In the genomic region with DNA sequence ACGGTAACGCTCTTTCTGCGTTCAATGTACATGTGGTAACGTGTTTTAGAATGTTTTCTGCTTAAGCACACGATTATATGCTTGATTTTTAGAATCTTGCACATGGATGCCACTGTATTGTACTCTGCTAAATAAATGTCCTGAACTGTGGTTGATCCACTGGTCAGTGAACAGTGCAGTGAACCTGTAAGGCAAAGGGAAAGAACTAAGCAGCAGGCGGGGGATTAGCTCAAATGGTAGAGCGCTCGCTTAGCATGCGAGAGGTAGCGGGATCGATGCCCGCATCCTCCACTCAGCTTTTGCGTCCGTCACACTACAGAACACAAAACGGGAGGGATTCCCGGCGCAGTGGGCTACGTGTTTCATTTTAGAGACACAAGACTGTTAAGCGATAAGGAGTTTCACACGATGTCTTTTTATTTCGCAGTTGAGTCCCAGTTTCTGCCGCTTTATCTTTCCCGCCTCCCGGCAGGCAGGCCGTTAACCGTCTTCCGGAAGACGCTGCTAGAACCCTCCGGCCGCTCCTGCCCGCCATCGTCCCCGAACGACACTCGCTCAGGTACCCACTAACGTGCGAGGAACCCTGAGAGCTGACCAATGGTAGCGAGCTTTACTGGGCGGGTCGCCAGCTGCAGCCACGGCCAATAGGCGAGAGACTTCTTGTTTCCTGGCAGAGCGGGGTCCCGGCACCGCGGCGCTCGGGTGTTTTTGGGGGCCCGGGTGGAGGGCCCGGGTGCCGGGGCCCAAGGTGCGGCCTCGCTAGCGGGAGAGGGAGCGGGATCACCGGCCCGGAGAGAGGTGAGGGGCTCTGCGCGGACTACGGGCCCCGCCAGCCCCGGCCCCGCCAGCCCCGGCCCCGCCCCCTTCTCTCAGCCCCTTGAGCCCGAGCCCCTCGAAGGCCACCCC, we compare ENCODE assay signal across 1 cellular context.
TF ChIP-seq lines count a peak whose summit lies in the region.

A gene with protein sequence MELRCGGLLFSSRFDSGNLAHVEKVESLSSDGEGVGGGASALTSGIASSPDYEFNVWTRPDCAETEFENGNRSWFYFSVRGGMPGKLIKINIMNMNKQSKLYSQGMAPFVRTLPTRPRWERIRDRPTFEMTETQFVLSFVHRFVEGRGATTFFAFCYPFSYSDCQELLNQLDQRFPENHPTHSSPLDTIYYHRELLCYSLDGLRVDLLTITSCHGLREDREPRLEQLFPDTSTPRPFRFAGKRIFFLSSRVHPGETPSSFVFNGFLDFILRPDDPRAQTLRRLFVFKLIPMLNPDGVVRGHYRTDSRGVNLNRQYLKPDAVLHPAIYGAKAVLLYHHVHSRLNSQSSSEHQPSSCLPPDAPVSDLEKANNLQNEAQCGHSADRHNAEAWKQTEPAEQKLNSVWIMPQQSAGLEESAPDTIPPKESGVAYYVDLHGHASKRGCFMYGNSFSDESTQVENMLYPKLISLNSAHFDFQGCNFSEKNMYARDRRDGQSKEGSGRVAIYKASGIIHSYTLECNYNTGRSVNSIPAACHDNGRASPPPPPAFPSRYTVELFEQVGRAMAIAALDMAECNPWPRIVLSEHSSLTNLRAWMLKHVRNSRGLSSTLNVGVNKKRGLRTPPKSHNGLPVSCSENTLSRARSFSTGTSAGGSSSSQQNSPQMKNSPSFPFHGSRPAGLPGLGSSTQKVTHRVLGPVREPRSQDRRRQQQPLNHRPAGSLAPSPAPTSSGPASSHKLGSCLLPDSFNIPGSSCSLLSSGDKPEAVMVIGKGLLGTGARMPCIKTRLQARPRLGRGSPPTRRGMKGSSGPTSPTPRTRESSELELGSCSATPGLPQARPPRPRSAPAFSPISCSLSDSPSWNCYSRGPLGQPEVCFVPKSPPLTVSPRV (plus strand): TSS at position 673 of the 906 bp plus-strand sequence. CDS start 1,291 bp downstream, outside the sequence.

TF ChIP-seq in HepG2, 621 proteins besides CTCF, POLR2A, EP300 and RAD21 (continued from another document and continues in another):
- TF ChIP-seq RBM22 (optimal IDR thresholded peaks at IDR 0.05; ENCODE audit: low read length) (no peak), REL (CRISPR knock-in tag; conservative IDR thresholded peaks at IDR 0.05) (peak; percentile 96), POGZ (CRISPR knock-in tag; IDR thresholded peaks at IDR 0.05) (no peak), HNRNPH1 (optimal IDR thresholded peaks at IDR 0.05; ENCODE audit: low read depth, low read length) (peak; percentile 63), ZMAT3 (CRISPR knock-in tag; conservative IDR thresholded peaks at IDR 0.05) (peak; percentile 78; the same call in 1 of the 2 replicates), ZFX (CRISPR knock-in tag; IDR thresholded peaks at IDR 0.05; ENCODE audit: low read depth) (no peak; the same call in 1 of the 2 replicates), KAT8 (CRISPR knock-in tag; IDR thresholded peaks at IDR 0.05) (peak; percentile 89), FIP1L1 (IDR thresholded peaks at IDR 0.05; ENCODE audit: borderline replicate concordance, insufficient read depth, low read depth, low read length) (no peak), ZNF12 (CRISPR knock-in tag; IDR thresholded peaks at IDR 0.05) (peak; percentile 37; the same call in 1 of the 2 replicates), ZNF235 (CRISPR knock-in tag; IDR thresholded peaks at IDR 0.05; ENCODE audit: borderline replicate concordance) (no peak; the same call in 1 of the 2 replicates), NKX3-1 (CRISPR knock-in tag; IDR thresholded peaks at IDR 0.05) (peak; percentile 91), NCOR1 (IDR thresholded peaks at IDR 0.05; ENCODE audit: borderline replicate concordance, low read length) (peak; percentile 88), NONO (IDR thresholded peaks at IDR 0.05) (no peak), NONO (CRISPR knock-in tag; conservative IDR thresholded peaks at IDR 0.05) (peak; percentile 88), MYC (CRISPR knock-in tag; IDR thresholded peaks at IDR 0.05; ENCODE audit: borderline replicate concordance) (peak; percentile 73; the same call in 1 of the 2 replicates), HES4 (CRISPR knock-in tag; IDR thresholded peaks at IDR 0.05; ENCODE audit: borderline replicate concordance) (peak; percentile 96), HNRNPUL1 (IDR thresholded peaks at IDR 0.05; ENCODE audit: low read depth, low read length) (no peak), ZNF772 (CRISPR knock-in tag; IDR thresholded peaks at IDR 0.05) (peak; percentile 95), ZNF282 (IDR thresholded peaks at IDR 0.05; ENCODE audit: partially characterized antibody) (no peak), ZNF3 (CRISPR knock-in tag; IDR thresholded peaks at IDR 0.05) (no peak; the same call in 1 of the 2 replicates), ZNF777 (CRISPR knock-in tag; IDR thresholded peaks at IDR 0.05) (peak; percentile 36; the same call in 1 of the 2 replicates), HOXD1 (CRISPR knock-in tag; IDR thresholded peaks at IDR 0.05) (peak; percentile 88; the same call in 1 of the 2 replicates), FOXJ3 (CRISPR knock-in tag; IDR thresholded peaks at IDR 0.05; ENCODE audit: borderline replicate concordance) (peak; percentile 80)
- TF ChIP-seq, protein P1, sequence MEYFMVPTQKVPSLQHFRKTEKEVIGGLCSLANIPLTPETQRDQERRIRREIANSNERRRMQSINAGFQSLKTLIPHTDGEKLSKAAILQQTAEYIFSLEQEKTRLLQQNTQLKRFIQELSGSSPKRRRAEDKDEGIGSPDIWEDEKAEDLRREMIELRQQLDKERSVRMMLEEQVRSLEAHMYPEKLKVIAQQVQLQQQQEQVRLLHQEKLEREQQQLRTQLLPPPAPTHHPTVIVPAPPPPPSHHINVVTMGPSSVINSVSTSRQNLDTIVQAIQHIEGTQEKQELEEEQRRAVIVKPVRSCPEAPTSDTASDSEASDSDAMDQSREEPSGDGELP (IDR thresholded peaks at IDR 0.05; ENCODE audit: borderline replicate concordance, low read depth) = peak; percentile 45; the same call in 1 of the 2 replicates
- TF ChIP-seq, protein P2, sequence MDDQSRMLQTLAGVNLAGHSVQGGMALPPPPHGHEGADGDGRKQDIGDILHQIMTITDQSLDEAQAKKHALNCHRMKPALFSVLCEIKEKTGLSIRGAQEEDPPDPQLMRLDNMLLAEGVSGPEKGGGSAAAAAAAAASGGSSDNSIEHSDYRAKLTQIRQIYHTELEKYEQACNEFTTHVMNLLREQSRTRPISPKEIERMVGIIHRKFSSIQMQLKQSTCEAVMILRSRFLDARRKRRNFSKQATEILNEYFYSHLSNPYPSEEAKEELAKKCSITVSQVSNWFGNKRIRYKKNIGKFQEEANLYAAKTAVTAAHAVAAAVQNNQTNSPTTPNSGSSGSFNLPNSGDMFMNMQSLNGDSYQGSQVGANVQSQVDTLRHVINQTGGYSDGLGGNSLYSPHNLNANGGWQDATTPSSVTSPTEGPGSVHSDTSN (CRISPR knock-in tag; IDR thresholded peaks at IDR 0.05; ENCODE audit: borderline replicate concordance) = peak; percentile 92
- TF ChIP-seq, protein P3, sequence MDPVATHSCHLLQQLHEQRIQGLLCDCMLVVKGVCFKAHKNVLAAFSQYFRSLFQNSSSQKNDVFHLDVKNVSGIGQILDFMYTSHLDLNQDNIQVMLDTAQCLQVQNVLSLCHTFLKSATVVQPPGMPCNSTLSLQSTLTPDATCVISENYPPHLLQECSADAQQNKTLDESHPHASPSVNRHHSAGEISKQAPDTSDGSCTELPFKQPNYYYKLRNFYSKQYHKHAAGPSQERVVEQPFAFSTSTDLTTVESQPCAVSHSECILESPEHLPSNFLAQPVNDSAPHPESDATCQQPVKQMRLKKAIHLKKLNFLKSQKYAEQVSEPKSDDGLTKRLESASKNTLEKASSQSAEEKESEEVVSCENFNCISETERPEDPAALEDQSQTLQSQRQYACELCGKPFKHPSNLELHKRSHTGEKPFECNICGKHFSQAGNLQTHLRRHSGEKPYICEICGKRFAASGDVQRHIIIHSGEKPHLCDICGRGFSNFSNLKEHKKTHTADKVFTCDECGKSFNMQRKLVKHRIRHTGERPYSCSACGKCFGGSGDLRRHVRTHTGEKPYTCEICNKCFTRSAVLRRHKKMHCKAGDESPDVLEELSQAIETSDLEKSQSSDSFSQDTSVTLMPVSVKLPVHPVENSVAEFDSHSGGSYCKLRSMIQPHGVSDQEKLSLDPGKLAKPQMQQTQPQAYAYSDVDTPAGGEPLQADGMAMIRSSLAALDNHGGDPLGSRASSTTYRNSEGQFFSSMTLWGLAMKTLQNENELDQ (CRISPR knock-in tag; IDR thresholded peaks at IDR 0.05; ENCODE audit: borderline replicate concordance) = peak; percentile 67; the same call in 1 of the 2 replicates
- TF ChIP-seq, protein P4, sequence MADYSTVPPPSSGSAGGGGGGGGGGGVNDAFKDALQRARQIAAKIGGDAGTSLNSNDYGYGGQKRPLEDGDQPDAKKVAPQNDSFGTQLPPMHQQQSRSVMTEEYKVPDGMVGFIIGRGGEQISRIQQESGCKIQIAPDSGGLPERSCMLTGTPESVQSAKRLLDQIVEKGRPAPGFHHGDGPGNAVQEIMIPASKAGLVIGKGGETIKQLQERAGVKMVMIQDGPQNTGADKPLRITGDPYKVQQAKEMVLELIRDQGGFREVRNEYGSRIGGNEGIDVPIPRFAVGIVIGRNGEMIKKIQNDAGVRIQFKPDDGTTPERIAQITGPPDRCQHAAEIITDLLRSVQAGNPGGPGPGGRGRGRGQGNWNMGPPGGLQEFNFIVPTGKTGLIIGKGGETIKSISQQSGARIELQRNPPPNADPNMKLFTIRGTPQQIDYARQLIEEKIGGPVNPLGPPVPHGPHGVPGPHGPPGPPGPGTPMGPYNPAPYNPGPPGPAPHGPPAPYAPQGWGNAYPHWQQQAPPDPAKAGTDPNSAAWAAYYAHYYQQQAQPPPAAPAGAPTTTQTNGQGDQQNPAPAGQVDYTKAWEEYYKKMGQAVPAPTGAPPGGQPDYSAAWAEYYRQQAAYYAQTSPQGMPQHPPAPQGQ (CRISPR knock-in tag; IDR thresholded peaks at IDR 0.05; ENCODE audit: borderline replicate concordance) = peak; percentile 98; the same call in 1 of the 2 replicates
- TF ChIP-seq, protein P5, sequence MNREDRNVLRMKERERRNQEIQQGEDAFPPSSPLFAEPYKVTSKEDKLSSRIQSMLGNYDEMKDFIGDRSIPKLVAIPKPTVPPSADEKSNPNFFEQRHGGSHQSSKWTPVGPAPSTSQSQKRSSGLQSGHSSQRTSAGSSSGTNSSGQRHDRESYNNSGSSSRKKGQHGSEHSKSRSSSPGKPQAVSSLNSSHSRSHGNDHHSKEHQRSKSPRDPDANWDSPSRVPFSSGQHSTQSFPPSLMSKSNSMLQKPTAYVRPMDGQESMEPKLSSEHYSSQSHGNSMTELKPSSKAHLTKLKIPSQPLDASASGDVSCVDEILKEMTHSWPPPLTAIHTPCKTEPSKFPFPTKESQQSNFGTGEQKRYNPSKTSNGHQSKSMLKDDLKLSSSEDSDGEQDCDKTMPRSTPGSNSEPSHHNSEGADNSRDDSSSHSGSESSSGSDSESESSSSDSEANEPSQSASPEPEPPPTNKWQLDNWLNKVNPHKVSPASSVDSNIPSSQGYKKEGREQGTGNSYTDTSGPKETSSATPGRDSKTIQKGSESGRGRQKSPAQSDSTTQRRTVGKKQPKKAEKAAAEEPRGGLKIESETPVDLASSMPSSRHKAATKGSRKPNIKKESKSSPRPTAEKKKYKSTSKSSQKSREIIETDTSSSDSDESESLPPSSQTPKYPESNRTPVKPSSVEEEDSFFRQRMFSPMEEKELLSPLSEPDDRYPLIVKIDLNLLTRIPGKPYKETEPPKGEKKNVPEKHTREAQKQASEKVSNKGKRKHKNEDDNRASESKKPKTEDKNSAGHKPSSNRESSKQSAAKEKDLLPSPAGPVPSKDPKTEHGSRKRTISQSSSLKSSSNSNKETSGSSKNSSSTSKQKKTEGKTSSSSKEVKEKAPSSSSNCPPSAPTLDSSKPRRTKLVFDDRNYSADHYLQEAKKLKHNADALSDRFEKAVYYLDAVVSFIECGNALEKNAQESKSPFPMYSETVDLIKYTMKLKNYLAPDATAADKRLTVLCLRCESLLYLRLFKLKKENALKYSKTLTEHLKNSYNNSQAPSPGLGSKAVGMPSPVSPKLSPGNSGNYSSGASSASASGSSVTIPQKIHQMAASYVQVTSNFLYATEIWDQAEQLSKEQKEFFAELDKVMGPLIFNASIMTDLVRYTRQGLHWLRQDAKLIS (CRISPR knock-in tag; IDR thresholded peaks at IDR 0.05) = peak; percentile 70; the same call in 1 of the 2 replicates
- TF ChIP-seq, protein P6, sequence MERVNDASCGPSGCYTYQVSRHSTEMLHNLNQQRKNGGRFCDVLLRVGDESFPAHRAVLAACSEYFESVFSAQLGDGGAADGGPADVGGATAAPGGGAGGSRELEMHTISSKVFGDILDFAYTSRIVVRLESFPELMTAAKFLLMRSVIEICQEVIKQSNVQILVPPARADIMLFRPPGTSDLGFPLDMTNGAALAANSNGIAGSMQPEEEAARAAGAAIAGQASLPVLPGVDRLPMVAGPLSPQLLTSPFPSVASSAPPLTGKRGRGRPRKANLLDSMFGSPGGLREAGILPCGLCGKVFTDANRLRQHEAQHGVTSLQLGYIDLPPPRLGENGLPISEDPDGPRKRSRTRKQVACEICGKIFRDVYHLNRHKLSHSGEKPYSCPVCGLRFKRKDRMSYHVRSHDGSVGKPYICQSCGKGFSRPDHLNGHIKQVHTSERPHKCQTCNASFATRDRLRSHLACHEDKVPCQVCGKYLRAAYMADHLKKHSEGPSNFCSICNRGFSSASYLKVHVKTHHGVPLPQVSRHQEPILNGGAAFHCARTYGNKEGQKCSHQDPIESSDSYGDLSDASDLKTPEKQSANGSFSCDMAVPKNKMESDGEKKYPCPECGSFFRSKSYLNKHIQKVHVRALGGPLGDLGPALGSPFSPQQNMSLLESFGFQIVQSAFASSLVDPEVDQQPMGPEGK (CRISPR knock-in tag; IDR thresholded peaks at IDR 0.05) = 0 out of 2 replicates have a peak, but pooled peaks have one; percentile 4
- TF ChIP-seq, protein P7, sequence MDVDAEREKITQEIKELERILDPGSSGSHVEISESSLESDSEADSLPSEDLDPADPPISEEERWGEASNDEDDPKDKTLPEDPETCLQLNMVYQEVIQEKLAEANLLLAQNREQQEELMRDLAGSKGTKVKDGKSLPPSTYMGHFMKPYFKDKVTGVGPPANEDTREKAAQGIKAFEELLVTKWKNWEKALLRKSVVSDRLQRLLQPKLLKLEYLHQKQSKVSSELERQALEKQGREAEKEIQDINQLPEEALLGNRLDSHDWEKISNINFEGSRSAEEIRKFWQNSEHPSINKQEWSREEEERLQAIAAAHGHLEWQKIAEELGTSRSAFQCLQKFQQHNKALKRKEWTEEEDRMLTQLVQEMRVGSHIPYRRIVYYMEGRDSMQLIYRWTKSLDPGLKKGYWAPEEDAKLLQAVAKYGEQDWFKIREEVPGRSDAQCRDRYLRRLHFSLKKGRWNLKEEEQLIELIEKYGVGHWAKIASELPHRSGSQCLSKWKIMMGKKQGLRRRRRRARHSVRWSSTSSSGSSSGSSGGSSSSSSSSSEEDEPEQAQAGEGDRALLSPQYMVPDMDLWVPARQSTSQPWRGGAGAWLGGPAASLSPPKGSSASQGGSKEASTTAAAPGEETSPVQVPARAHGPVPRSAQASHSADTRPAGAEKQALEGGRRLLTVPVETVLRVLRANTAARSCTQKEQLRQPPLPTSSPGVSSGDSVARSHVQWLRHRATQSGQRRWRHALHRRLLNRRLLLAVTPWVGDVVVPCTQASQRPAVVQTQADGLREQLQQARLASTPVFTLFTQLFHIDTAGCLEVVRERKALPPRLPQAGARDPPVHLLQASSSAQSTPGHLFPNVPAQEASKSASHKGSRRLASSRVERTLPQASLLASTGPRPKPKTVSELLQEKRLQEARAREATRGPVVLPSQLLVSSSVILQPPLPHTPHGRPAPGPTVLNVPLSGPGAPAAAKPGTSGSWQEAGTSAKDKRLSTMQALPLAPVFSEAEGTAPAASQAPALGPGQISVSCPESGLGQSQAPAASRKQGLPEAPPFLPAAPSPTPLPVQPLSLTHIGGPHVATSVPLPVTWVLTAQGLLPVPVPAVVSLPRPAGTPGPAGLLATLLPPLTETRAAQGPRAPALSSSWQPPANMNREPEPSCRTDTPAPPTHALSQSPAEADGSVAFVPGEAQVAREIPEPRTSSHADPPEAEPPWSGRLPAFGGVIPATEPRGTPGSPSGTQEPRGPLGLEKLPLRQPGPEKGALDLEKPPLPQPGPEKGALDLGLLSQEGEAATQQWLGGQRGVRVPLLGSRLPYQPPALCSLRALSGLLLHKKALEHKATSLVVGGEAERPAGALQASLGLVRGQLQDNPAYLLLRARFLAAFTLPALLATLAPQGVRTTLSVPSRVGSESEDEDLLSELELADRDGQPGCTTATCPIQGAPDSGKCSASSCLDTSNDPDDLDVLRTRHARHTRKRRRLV (CRISPR knock-in tag; IDR thresholded peaks at IDR 0.05) = no peak; the same call in 1 of the 2 replicates
